In the genomic region with DNA sequence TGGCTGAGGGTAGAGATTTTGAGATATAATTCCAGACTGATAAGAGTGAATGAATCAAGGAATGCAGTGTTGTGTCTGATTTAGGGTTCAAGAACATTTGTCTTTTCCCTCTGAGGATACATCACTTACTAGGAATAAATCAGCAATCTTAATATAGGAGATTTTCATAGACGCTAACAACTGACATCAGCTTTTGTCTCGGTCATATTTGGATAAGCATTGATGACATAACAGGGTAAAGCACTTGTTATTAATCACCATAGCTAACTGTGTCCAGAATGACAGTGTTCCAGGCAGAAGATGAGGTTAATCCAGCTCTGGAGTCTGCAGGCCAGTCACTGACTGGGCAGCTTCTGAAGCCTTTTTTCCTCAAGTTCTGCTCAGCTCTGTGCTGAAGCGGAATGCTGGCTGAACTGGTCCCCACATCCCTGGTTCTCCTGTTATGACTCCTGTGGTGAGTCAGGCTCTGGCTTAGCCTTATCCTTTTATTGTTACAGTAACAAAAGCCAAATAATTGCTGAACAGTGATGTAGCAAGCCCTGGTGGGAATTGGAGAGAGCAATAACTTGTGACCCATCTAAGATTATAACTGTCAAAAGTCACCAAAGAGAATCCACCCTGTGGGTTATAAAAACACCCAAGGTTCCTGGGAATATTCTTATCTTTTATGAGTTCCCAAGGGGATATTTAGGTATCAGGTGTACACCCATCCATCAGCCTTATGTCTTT, we compare ENCODE assay signal across 8 cellular contexts. TPM values are rescaled to one million over a fixed set of nuclear protein-coding genes. Genes with fewer than 3 reads are reported as not detected.
A peak's percentile ranks its signal among the peaks of the same experiment; 100 is the strongest.
DNase-seq lines count a peak whose midpoint lies in the region; ATAC-seq and TF ChIP-seq lines count a peak whose summit lies in the region.

No MANE protein-coding gene starts in this region.

- TF ChIP-seq CTCF in Caco-2 (IDR thresholded peaks at IDR 0.05; ENCODE audit: insufficient read depth in 1 of 2, low read depth in 1 of 2, low read length in 1 of 2, severe bottlenecking in 1 of 2, unreplicated experiment in 1 of 2) (no peak), stomach (IDR thresholded peaks at IDR 0.05) (no peak)

- H3K36me3 ChIP-seq in Caco-2 (ENCODE audit: control insufficient read depth, insufficient read depth, low read length) (no peaks in the 10 kb centered on the region), stomach (no peaks in the 10 kb centered on the region)

- 24 to 37% (median 33%) methylated on average over 3 of the region's 3 CpGs for WGBS in stomach, 5 donors

- H3K4me1 ChIP-seq in Caco-2 (peaks cover 36% of the 10 kb centered on the region), stomach (peaks cover 49 to 89% (median 73%) of the 10 kb centered on the region in 4 donors)

- H3K27me3 Mint-ChIP-seq in Caco-2 (ENCODE audit: insufficient read depth, unreplicated experiment), result peaks cover 2% of the 10 kb centered on the region

- peak; percentile 35 to 58 for DNase-seq in Caco-2
- DNase-seq in HPDE6-E6E7 (ENCODE audit: extremely low spot score), result peak; percentile 79
- DNase-seq in astrocyte of the hippocampus (ENCODE audit: low read depth, low spot score), result peak; percentile 97
- DNase-seq in kidney glomerular epithelial cell (lab: John Stamatoyannopoulos, UW), result peak; percentile 90
- DNase-seq in stomach, result peak; percentile 58
- no peak for DNase-seq in COLO829 (ENCODE audit: low spot score)
- no peak for DNase-seq in germinal center (ENCODE audit: low spot score)

- H3K27me3 ChIP-seq in Caco-2 (replicated peaks; ENCODE audit: control insufficient read depth, insufficient read depth, low read length) (no peaks in the 10 kb centered on the region), stomach (no peaks in the 10 kb centered on the region)

- TF ChIP-seq POLR2A in stomach (IDR thresholded peaks at IDR 0.05), result no peak

- H3K4me3 ChIP-seq in Caco-2 (ENCODE audit: low read depth, low read length) (no peak overlapping the region), stomach (no peak overlapping the region)

- peak overlapping the region; percentile 30 for H3K4me3 Mint-ChIP-seq in Caco-2 (ENCODE audit: unreplicated experiment)

- TSS peak; percentile 22 for BruUV-seq in Caco-2 (replicated peaks; lab: Mats Ljungman, UMichigan)

- CTCF ChIA-PET in Caco-2 (lab: Charles Lee), result interaction anchor here (1.3 kb wide), 1 partner anchor 28 kb away, joined by 4 read pairs; no protein-coding TSS in a partner anchor

- peak overlapping the region; percentile 43 to 79 (median 74) for H3K27ac ChIP-seq in stomach

- H3K36me3 Mint-ChIP-seq in Caco-2 (ENCODE audit: insufficient read depth, unreplicated experiment), result peaks cover 5% of the 10 kb centered on the region

- H3K27ac Mint-ChIP-seq in Caco-2 (ENCODE audit: unreplicated experiment), result peak overlapping the region; percentile 55

- ATAC-seq in HG03432 (IDR thresholded peaks at IDR 0.05; ENCODE audit: unreplicated experiment), result no peak

- H3K9me3 Mint-ChIP-seq in Caco-2 (ENCODE audit: unreplicated experiment), result no peaks in the 10 kb centered on the region

- TF ChIP-seq EP300 in stomach (IDR thresholded peaks at IDR 0.05), result no peak

- POLR2A ChIA-PET in Caco-2 (lab: Charles Lee), result interaction anchor here (1.2 kb wide), 1 partner anchor 28 kb away, joined by 5 read pairs; no protein-coding TSS in a partner anchor

- intact Hi-C loops in Caco-2 (cut with micrococcal nuclease; ENCODE audit: unreplicated experiment) (loop anchor here (1.0 to 5.0 kb wide), 4 partner anchors 11 to 43 kb away; a partner anchor contains a TSS), stomach (cut with DNase I; ENCODE audit: low total_unique reads) (no loop called here)

- H3K4me1 Mint-ChIP-seq in Caco-2 (ENCODE audit: low read depth, unreplicated experiment), result peaks cover 45% of the 10 kb centered on the region

- no peaks in the 10 kb centered on the region for H3K9me3 ChIP-seq in Caco-2
- no peaks in the 10 kb centered on the region for H3K9me3 ChIP-seq in stomach

RNA-seq across cellular contexts. Expression of a gene that starts 41.8 kb away (rescaled TPM):
- total RNA-seq in Caco-2 (2022) (12.4 and 15.8 TPM in 2 replicates), stomach (100 to 1,000 TPM in 1 of 5 donors, 10 to 100 TPM in 4; 28.7 to 109 (median 38.8) TPM)
- polyA plus RNA-seq in stomach, result 10 to 100 TPM in 1 of 3 donors, 1 to 10 TPM in 2; 4.8 to 15.7 (median 6.8) TPM

Comparison
In these comparisons a context has a peak if more than half of its experiments do, and no peak if none do; other contexts are left out.
1. DNase-seq: peak in Caco-2 (2 of 2), HPDE6-E6E7 (single experiment), astrocyte of the hippocampus (single experiment), kidney glomerular epithelial cell (single experiment) and stomach (single experiment); none in COLO829 (single experiment) and germinal center (single experiment).